ENCODE assay signal across 19 cellular contexts in genomic region chr5:95686661-95687060, GRCh38. TPM values are rescaled to one million over a fixed set of nuclear protein-coding genes. Genes with fewer than 3 reads are reported as not detected.
DNase-seq lines count a peak whose midpoint lies in the region; ATAC-seq, FAIRE-seq and TF ChIP-seq lines count a peak whose summit lies in the region.
"Had no signal": no experiment of that assay in that cellular context is flagged by ENCODE, and none has a peak within 500 bp of the region (broad histone marks: within the 10 kb centered on the region; RNA-seq: fewer than 3 reads in every experiment).

No MANE protein-coding gene starts in this region.

- no peak for TF ChIP-seq CTCF in astrocyte (IDR thresholded peaks at IDR 0.05; ENCODE audit: insufficient read depth, low read depth, low read length)
- no peak for TF ChIP-seq CTCF in H9 (conservative IDR thresholded peaks at IDR 0.05)

- H3K4me1 Mint-ChIP-seq in astrocyte (ENCODE audit: low read depth, unreplicated experiment) (peaks cover 2% of the 10 kb centered on the region), H9 (peaks cover 3 to 5% of the 10 kb centered on the region in 2 experiments; a peak in 1 of 4 replicates)
- H3K4me1 Mint-ChIP-seq: CD14-positive monocyte had no signal

- H3K79me1 ChIP-seq in mesendoderm (ENCODE audit: low read length) (no peaks in the 10 kb centered on the region), H9 (ENCODE audit: insufficient read depth, low read depth, low read length, poor library complexity, severe bottlenecking) (no peaks in the 10 kb centered on the region)

- no peak overlapping the region for H3K27ac Mint-ChIP-seq in astrocyte (ENCODE audit: unreplicated experiment)
- no peak overlapping the region for H3K27ac Mint-ChIP-seq in H9
- H3K27ac Mint-ChIP-seq: CD14-positive monocyte, GM23338 had no signal

- H3K27ac ChIP-seq in astrocyte (ENCODE audit: low read depth, low read length): no peak overlapping the region
- H3K27ac ChIP-seq in mesendoderm (ENCODE audit: low read depth, low read length): peak overlapping the region; percentile 41
- H3K27ac ChIP-seq in H9 (ENCODE audit: insufficient read length, low read depth, low read length): no peak overlapping the region
- H3K27ac ChIP-seq: SK-N-MC had no signal

- H2BK15ac ChIP-seq in mesendoderm (replicated peaks; ENCODE audit: low read depth) (peak overlapping the region; percentile 85), H9 (ENCODE audit: low read depth, low read length) (no peak overlapping the region)

- no peak overlapping the region for H2BK20ac ChIP-seq in H9 (ENCODE audit: low read depth, low read length, poor library complexity, severe bottlenecking)

- peak overlapping the region; percentile 67 for H4K8ac ChIP-seq in mesendoderm (ENCODE audit: low read depth, low read length)
- no peak overlapping the region for H4K8ac ChIP-seq in H9 (replicated peaks; ENCODE audit: insufficient read length, low read depth, low read length)

- H3K9me3 ChIP-seq in astrocyte (ENCODE audit: insufficient read depth, low read depth, low read length): no peaks in the 10 kb centered on the region
- no peaks in the 10 kb centered on the region for H3K9me3 ChIP-seq in H9 (ENCODE audit: control insufficient read depth, low read depth, low read length)

- H3K79me2 ChIP-seq in astrocyte (ENCODE audit: insufficient read depth, low read length) (no peaks in the 10 kb centered on the region), mesendoderm (ENCODE audit: control insufficient read depth, insufficient read depth, low read length) (no peaks in the 10 kb centered on the region), H9 (ENCODE audit: insufficient read depth, low read length) (no peaks in the 10 kb centered on the region)

- H3K4me1 ChIP-seq in astrocyte (ENCODE audit: insufficient read depth, low read length): no peaks in the 10 kb centered on the region
- peaks cover 6% of the 10 kb centered on the region for H3K4me1 ChIP-seq in mesendoderm (ENCODE audit: control insufficient read depth, low read depth, low read length)
- H3K4me1 ChIP-seq in H9 (ENCODE audit: insufficient read depth, low read length): no peaks in the 10 kb centered on the region

- no peak overlapping the region for H3K14ac ChIP-seq in H9 (ENCODE audit: insufficient read depth, low read length)

- H4K91ac ChIP-seq in H9 (ENCODE audit: insufficient read length, low read depth, low read length): no peak overlapping the region

- no peak overlapping the region for H3K4me3 ChIP-seq in astrocyte (ENCODE audit: insufficient read depth, low read depth, low read length)
- H3K4me3 ChIP-seq in mesendoderm (ENCODE audit: low read length): no peak overlapping the region
- H3K4me3 ChIP-seq: GM12878, GM23338, SK-N-MC had no signal

- no peaks in the 10 kb centered on the region for H3K36me3 Mint-ChIP-seq in astrocyte (ENCODE audit: low read depth, unreplicated experiment)
- H3K36me3 Mint-ChIP-seq in H9 (ENCODE audit: insufficient read depth in 1 of 3, low read depth in 3 of 3): no peaks in the 10 kb centered on the region; a peak in 1 of 7 replicates

- no peak overlapping the region for H2BK12ac ChIP-seq in H9 (ENCODE audit: insufficient read length, low read depth, low read length)

- H3K9ac ChIP-seq in astrocyte (ENCODE audit: low read length): no peak overlapping the region
- no peak overlapping the region for H3K9ac ChIP-seq in mesendoderm (ENCODE audit: low read length)
- no peak overlapping the region for H3K9ac ChIP-seq in H9 (ENCODE audit: extremely low read depth, insufficient read length, low read length)

- no peaks in the 10 kb centered on the region for H3K27me3 ChIP-seq in astrocyte (ENCODE audit: insufficient read depth, low read length)
- no peaks in the 10 kb centered on the region for H3K27me3 ChIP-seq in mesendoderm (ENCODE audit: insufficient read depth, low read length, poor library complexity)
- no peaks in the 10 kb centered on the region for H3K27me3 ChIP-seq in H9 (ENCODE audit: insufficient read depth, low read length)

- H3K36me3 ChIP-seq in astrocyte (ENCODE audit: insufficient read depth, low read length) (no peaks in the 10 kb centered on the region), mesendoderm (ENCODE audit: control insufficient read depth, insufficient read depth, low read length) (no peaks in the 10 kb centered on the region)

- no peak overlapping the region for H3K4me2 ChIP-seq in astrocyte (ENCODE audit: low read length)
- H3K4me2 ChIP-seq in mesendoderm (ENCODE audit: low read length): no peak overlapping the region
- no peak overlapping the region for H3K4me2 ChIP-seq in H9 (ENCODE audit: insufficient read depth, insufficient read length, low read length)
- H3K4me2 ChIP-seq: GM23338 had no signal

- no peaks in the 10 kb centered on the region for H4K20me1 ChIP-seq in astrocyte (ENCODE audit: insufficient read depth, low read length)
- no peaks in the 10 kb centered on the region for H4K20me1 ChIP-seq in H9 (ENCODE audit: control insufficient read depth, insufficient read depth, insufficient read length)

- H4K5ac ChIP-seq in mesendoderm (ENCODE audit: low read length): no peak overlapping the region
- H4K5ac ChIP-seq in H9 (ENCODE audit: insufficient read length, low read depth, low read length): no peak overlapping the region

- no peaks in the 10 kb centered on the region for H3K27me3 Mint-ChIP-seq in astrocyte (ENCODE audit: low read depth, unreplicated experiment)
- H3K27me3 Mint-ChIP-seq in H9 (ENCODE audit: low read depth): no peaks in the 10 kb centered on the region; the same call in 1 of the 2 replicates

- H2AFZ ChIP-seq in astrocyte (ENCODE audit: low read depth, low read length): no peak overlapping the region
- H2AFZ ChIP-seq in H9 (ENCODE audit: low read length): no peak overlapping the region
- H2AFZ ChIP-seq: GM23338 had no signal

- no CpG with 5 or more reads among the region's 2 CpGs for WGBS in mesendoderm (ENCODE audit: extremely low coverage, insufficient coverage, low lambda C conversion rate)
- no CpG with 5 or more reads among the region's 2 CpGs for WGBS in H9 (ENCODE audit: extremely low coverage, insufficient read length, low lambda C conversion rate)

- H2BK5ac ChIP-seq in mesendoderm (ENCODE audit: low read length) (peak overlapping the region; percentile 40), H9 (ENCODE audit: insufficient read length, low read length) (no peak overlapping the region)

- H3K56ac ChIP-seq in mesendoderm (ENCODE audit: low read length) (peak overlapping the region; percentile 49), H9 (ENCODE audit: insufficient read length, low read depth, low read length) (no peak overlapping the region)

- no peak for ATAC-seq in HG03378 (IDR thresholded peaks at IDR 0.05; ENCODE audit: unreplicated experiment)
- ATAC-seq: GM12878, GM23338 had no signal

- peak overlapping the region; percentile 81 for H3K4ac ChIP-seq in mesendoderm (ENCODE audit: low read depth, low read length)
- H3K4ac ChIP-seq in H9 (ENCODE audit: low read depth, low read length): no peak overlapping the region

- no peak overlapping the region for H3K23ac ChIP-seq in mesendoderm (ENCODE audit: low read length)
- no peak overlapping the region for H3K23ac ChIP-seq in H9 (ENCODE audit: insufficient read length, low read depth, low read length)

- H3K9me3 Mint-ChIP-seq in astrocyte (ENCODE audit: unreplicated experiment) (no peaks in the 10 kb centered on the region), H9 (no peaks in the 10 kb centered on the region)

- no peaks in the 10 kb centered on the region for H3K23me2 ChIP-seq in H9 (ENCODE audit: insufficient read length, low read depth, low read length, poor library complexity, severe bottlenecking)

- H3T11ph ChIP-seq in H9 (ENCODE audit: low read length): no peak overlapping the region

- DNase-seq in EH (ENCODE audit: low read depth): peak; percentile 81
- peak; percentile 62 for DNase-seq in M059J (ENCODE audit: low read depth)
- peak; percentile 22 for DNase-seq in astrocyte (ENCODE audit: low read depth)
- DNase-seq in mesendoderm: peak; percentile 94
- DNase-seq in HuH-7.5 (ENCODE audit: low spot score): no peak
- DNase-seq in DMS153 treated with DMSO at 0.1 percent for 48 hours (lab: John Stamatoyannopoulos, UW; ENCODE audit: unreplicated experiment): no peak
- DNase-seq in H9: no peak
- DNase-seq: NCI-H1417 treated with DMSO at 0.1 percent for 48 hours, NCI-H2029, NCI-H748 treated with DMSO at 0.1 percent for 48 hours, T-helper 1 cell had no signal

- H2BK120ac ChIP-seq in mesendoderm (ENCODE audit: low read depth, low read length): peak overlapping the region; percentile 92
- H2BK120ac ChIP-seq in H9 (ENCODE audit: low read depth, low read length, poor library complexity, severe bottlenecking): no peak overlapping the region

- H2AK5ac ChIP-seq in mesendoderm (ENCODE audit: low read length) (peak overlapping the region; percentile 7), H9 (ENCODE audit: insufficient read length, low read length) (no peak overlapping the region)

- FAIRE-seq in astrocyte (lab: Jason Lieb, UNC): no peak
- FAIRE-seq: GM12878 had no signal

- H3K18ac ChIP-seq in mesendoderm (ENCODE audit: low read length): peak overlapping the region; percentile 68
- no peak overlapping the region for H3K18ac ChIP-seq in H9 (ENCODE audit: insufficient read length, low read depth, low read length)

- H3K4me3 Mint-ChIP-seq in astrocyte (ENCODE audit: unreplicated experiment) (no peak overlapping the region), H9 (no peak overlapping the region)
- H3K4me3 Mint-ChIP-seq: CD14-positive monocyte, GM23338 had no signal

RNA-seq across cellular contexts. Expression of gene SPATA9, which starts 3.9 kb away (rescaled TPM):
- total RNA-seq in M059J (2014; rRNA removed; shearing (Covaris generic)): 0.54 and 1.3 TPM in 2 replicates
- total RNA-seq in astrocyte (0.26 and 0.98 TPM in 2 replicates), H9 (2021) (not detected in 2 replicates)
- polyA plus RNA-seq in mesendoderm (2013, experiment 1 of 2): not detected
- polyA plus RNA-seq in mesendoderm (2013, experiment 2 of 2): not detected
- total RNA-seq: A673, G401, GM23338, HT-29 had no signal
- polyA plus RNA-seq: CD14-positive monocyte, GM23338 had no signal

RNA-seq across cellular contexts. Expression of gene RFESD, which starts 40.1 kb away (rescaled TPM):
- total RNA-seq in M059J (2014; rRNA removed; shearing (Covaris generic)): 1.6 and 1.7 TPM in 2 replicates
- total RNA-seq in astrocyte (0.87 and 2.2 TPM in 2 replicates), H9 (2021) (1.7 and 2.6 TPM in 2 replicates)
- polyA plus RNA-seq in mesendoderm (2013, experiment 1 of 2): 2.8 TPM
- 2.2 TPM for polyA plus RNA-seq in mesendoderm (2013, experiment 2 of 2)

RNA-seq across cellular contexts. Expression of gene RHOBTB3, which starts 44.5 kb away (rescaled TPM):
- 192 and 286 TPM in 2 replicates for total RNA-seq in M059J (2014; rRNA removed; shearing (Covaris generic))
- total RNA-seq in astrocyte (65.7 and 73.8 TPM in 2 replicates), H9 (2021) (6.6 and 6.8 TPM in 2 replicates)
- polyA plus RNA-seq in mesendoderm (2013, experiment 1 of 2): 18.0 TPM
- 20.0 TPM for polyA plus RNA-seq in mesendoderm (2013, experiment 2 of 2)

Comparison
In these comparisons a context has a peak if more than half of its experiments do, and no peak if none do; other contexts are left out.
1. DNase-seq: peak in EH (single experiment), M059J (single experiment), astrocyte (single experiment) and mesendoderm (single experiment); none in HuH-7.5 (single experiment), DMS153 treated with DMSO at 0.1 percent for 48 hours (single experiment) and H9 (single experiment).